22 cellular contexts compared by ENCODE assay signal in the genomic region with DNA sequence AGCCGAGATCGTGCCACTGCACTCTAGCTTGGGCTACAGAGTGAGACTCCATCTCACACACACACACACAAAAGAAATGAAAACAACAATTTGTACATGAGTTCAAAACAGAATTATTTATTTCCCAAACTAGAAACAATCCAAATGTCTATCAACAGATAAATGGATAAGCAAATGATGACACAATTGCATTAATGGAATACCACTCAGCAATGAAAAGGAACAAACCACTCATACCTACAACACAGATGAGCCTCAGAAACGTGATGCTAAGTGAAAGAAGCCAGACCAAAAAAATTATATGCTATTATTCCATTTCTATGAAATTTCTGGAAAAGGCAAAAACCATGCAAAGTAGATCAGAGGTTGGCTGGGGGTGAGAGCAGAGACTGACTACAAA. TPM values are rescaled to one million over a fixed set of nuclear protein-coding genes. Genes with fewer than 3 reads are reported as not detected.
A peak's percentile ranks its signal among the peaks of the same experiment; 100 is the strongest.
DNase-seq lines count a peak whose midpoint lies in the region; ATAC-seq, FAIRE-seq and TF ChIP-seq lines count a peak whose summit lies in the region.
"Had no signal": no experiment of that assay in that cellular context is flagged by ENCODE, and none has a peak within 500 bp of the region (broad histone marks: within the 10 kb centered on the region; RNA-seq: fewer than 3 reads in every experiment).

No MANE protein-coding gene starts in this region.

- CTCF ChIA-PET in activated CD8-positive, alpha-beta T cell treated with anti-CD3 and anti-CD28 coated beads for 36 hours (lab: Charles Lee), result interaction anchor here (2.3 kb wide), 1 partner anchor 187 kb away, joined by 5 read pairs; the partner anchor contains the start of gene KIF1B
- CTCF ChIA-PET in activated CD8-positive, alpha-beta T cell treated with anti-CD3 and anti-CD28 coated beads, Interleukin-2, amount 10 ng/mL, durations not matched to agents 7 days and 5 days (lab: Charles Lee), result interaction anchor here (1.5 to 3.2 kb wide), 2 partner anchors 19 to 187 kb away, joined by 4 to 14 read pairs; partner anchors contain the start of gene KIF1B
- CTCF ChIA-PET in CD8-positive, alpha-beta T cell (lab: Charles Lee), result interaction anchor here (1.1 kb wide), 1 partner anchor 10 kb away, joined by 3 read pairs; no protein-coding TSS in a partner anchor

- H3K27ac ChIP-seq in CD8-positive, alpha-beta T cell (ENCODE audit: low read depth, low read length), result no peak overlapping the region
- no peak overlapping the region for H3K27ac ChIP-seq in astrocyte (ENCODE audit: low read depth, low read length)
- H3K27ac ChIP-seq: BLaER1 treated with 17β-estradiol and CSF1 and Interleukin-3, amounts not matched to agents 10 nM and 100 nM; cardiac muscle cell; psoas muscle; uterus had no signal

- FAIRE-seq in astrocyte (lab: Jason Lieb, UNC), result no peak
- FAIRE-seq: H54 had no signal

- H3K9ac ChIP-seq in astrocyte (ENCODE audit: low read length), result no peak overlapping the region
- H3K9ac ChIP-seq: BLaER1 treated with 17β-estradiol and CSF1 and Interleukin-3, amounts not matched to agents 10 nM and 100 nM had no signal

- no peak for TF ChIP-seq CTCF in activated CD8-positive, alpha-beta T cell treated with anti-CD3 and anti-CD28 coated beads for 36 hours (IDR thresholded peaks at IDR 0.05)
- TF ChIP-seq CTCF in CD8-positive, alpha-beta T cell (IDR thresholded peaks at IDR 0.05), result no peak
- no peak for TF ChIP-seq CTCF in astrocyte (IDR thresholded peaks at IDR 0.05; ENCODE audit: insufficient read depth, low read depth, low read length)

- no peaks in the 10 kb centered on the region for H3K27me3 ChIP-seq in CD8-positive, alpha-beta T cell (ENCODE audit: insufficient read depth, low read length)
- no peaks in the 10 kb centered on the region for H3K27me3 ChIP-seq in astrocyte (ENCODE audit: insufficient read depth, low read length)
- H3K27me3 ChIP-seq: BLaER1 treated with 17β-estradiol and CSF1 and Interleukin-3, amounts not matched to agents 10 nM and 100 nM; cardiac muscle cell; uterus had no signal

- no peak overlapping the region for H3K4me2 ChIP-seq in astrocyte (ENCODE audit: low read length)

- peaks cover 9% of the 10 kb centered on the region for H3K36me3 Mint-ChIP-seq in activated CD8-positive, alpha-beta T cell treated with anti-CD3 and anti-CD28 coated beads for 36 hours (ENCODE audit: low read depth)
- peaks cover 14% of the 10 kb centered on the region for H3K36me3 Mint-ChIP-seq in activated CD8-positive, alpha-beta T cell treated with anti-CD3 and anti-CD28 coated beads, Interleukin-2, amount 10 ng/mL, durations not matched to agents 7 days and 5 days (ENCODE audit: low read depth)
- peaks cover 6% of the 10 kb centered on the region for H3K36me3 Mint-ChIP-seq in CD8-positive, alpha-beta T cell
- H3K36me3 Mint-ChIP-seq in astrocyte (ENCODE audit: low read depth, unreplicated experiment), result peaks cover 5% of the 10 kb centered on the region
- peaks cover 20% of the 10 kb centered on the region for H3K36me3 Mint-ChIP-seq in natural killer cell treated with Interleukin-12 subunit alpha and Interleukin-12 subunit beta and Interleukin-15 and Interleukin-18, amount 100 ng/mL, for 72 hours

- H4K20me1 ChIP-seq in astrocyte (ENCODE audit: insufficient read depth, low read length), result peaks cover 21% of the 10 kb centered on the region

- peak overlapping the region; percentile 10 for H3K4me3 Mint-ChIP-seq in activated CD8-positive, alpha-beta T cell treated with anti-CD3 and anti-CD28 coated beads for 36 hours
- no peak overlapping the region for H3K4me3 Mint-ChIP-seq in activated CD8-positive, alpha-beta T cell treated with anti-CD3 and anti-CD28 coated beads, Interleukin-2, amount 10 ng/mL, durations not matched to agents 7 days and 5 days
- peak overlapping the region; percentile 35 for H3K4me3 Mint-ChIP-seq in CD8-positive, alpha-beta T cell
- peak overlapping the region; percentile 64 for H3K4me3 Mint-ChIP-seq in astrocyte (ENCODE audit: unreplicated experiment)
- peak overlapping the region; percentile 59 for H3K4me3 Mint-ChIP-seq in natural killer cell treated with Interleukin-12 subunit alpha and Interleukin-12 subunit beta and Interleukin-15 and Interleukin-18, amount 100 ng/mL, for 72 hours

- peaks cover 19% of the 10 kb centered on the region for H3K4me1 Mint-ChIP-seq in activated CD8-positive, alpha-beta T cell treated with anti-CD3 and anti-CD28 coated beads for 36 hours (ENCODE audit: low read depth)
- peaks cover 27% of the 10 kb centered on the region for H3K4me1 Mint-ChIP-seq in activated CD8-positive, alpha-beta T cell treated with anti-CD3 and anti-CD28 coated beads, Interleukin-2, amount 10 ng/mL, durations not matched to agents 7 days and 5 days (ENCODE audit: low read depth)
- H3K4me1 Mint-ChIP-seq in CD8-positive, alpha-beta T cell (ENCODE audit: low read depth), result peaks cover 22% of the 10 kb centered on the region
- H3K4me1 Mint-ChIP-seq in astrocyte (ENCODE audit: low read depth, unreplicated experiment), result peaks cover 19% of the 10 kb centered on the region
- H3K4me1 Mint-ChIP-seq in natural killer cell treated with Interleukin-12 subunit alpha and Interleukin-12 subunit beta and Interleukin-15 and Interleukin-18, amount 100 ng/mL, for 72 hours (ENCODE audit: low read depth in 2 of 2), result peaks cover 26 to 28% of the 10 kb centered on the region in 2 donors

- H3K27me3 Mint-ChIP-seq in activated CD8-positive, alpha-beta T cell treated with anti-CD3 and anti-CD28 coated beads for 36 hours, result no peaks in the 10 kb centered on the region
- no peaks in the 10 kb centered on the region for H3K27me3 Mint-ChIP-seq in activated CD8-positive, alpha-beta T cell treated with anti-CD3 and anti-CD28 coated beads, Interleukin-2, amount 10 ng/mL, durations not matched to agents 7 days and 5 days (ENCODE audit: low read depth)
- no peaks in the 10 kb centered on the region for H3K27me3 Mint-ChIP-seq in CD8-positive, alpha-beta T cell (ENCODE audit: low read depth)
- H3K27me3 Mint-ChIP-seq in astrocyte (ENCODE audit: low read depth, unreplicated experiment), result no peaks in the 10 kb centered on the region
- no peaks in the 10 kb centered on the region for H3K27me3 Mint-ChIP-seq in natural killer cell treated with Interleukin-12 subunit alpha and Interleukin-12 subunit beta and Interleukin-15 and Interleukin-18, amount 100 ng/mL, for 72 hours

- H3K36me3 ChIP-seq in CD8-positive, alpha-beta T cell (ENCODE audit: insufficient read depth, low read length), result no peaks in the 10 kb centered on the region
- H3K36me3 ChIP-seq in astrocyte (ENCODE audit: insufficient read depth, low read length), result no peaks in the 10 kb centered on the region
- H3K36me3 ChIP-seq: uterus had no signal

- H3K79me2 ChIP-seq in astrocyte (ENCODE audit: insufficient read depth, low read length), result peaks cover 24% of the 10 kb centered on the region

- H2AFZ ChIP-seq in astrocyte (ENCODE audit: low read depth, low read length), result no peak overlapping the region

- H3K9me3 ChIP-seq in CD8-positive, alpha-beta T cell (ENCODE audit: low read length), result no peaks in the 10 kb centered on the region
- H3K9me3 ChIP-seq in astrocyte (ENCODE audit: insufficient read depth, low read depth, low read length), result no peaks in the 10 kb centered on the region
- H3K9me3 ChIP-seq: uterus had no signal

- H3K9me3 Mint-ChIP-seq in activated CD8-positive, alpha-beta T cell treated with anti-CD3 and anti-CD28 coated beads for 36 hours, result peaks cover 3% of the 10 kb centered on the region
- H3K9me3 Mint-ChIP-seq in activated CD8-positive, alpha-beta T cell treated with anti-CD3 and anti-CD28 coated beads, Interleukin-2, amount 10 ng/mL, durations not matched to agents 7 days and 5 days (ENCODE audit: insufficient read depth), result peaks cover 4% of the 10 kb centered on the region
- no peaks in the 10 kb centered on the region for H3K9me3 Mint-ChIP-seq in CD8-positive, alpha-beta T cell
- no peaks in the 10 kb centered on the region for H3K9me3 Mint-ChIP-seq in astrocyte (ENCODE audit: unreplicated experiment)
- peaks cover 3% of the 10 kb centered on the region for H3K9me3 Mint-ChIP-seq in natural killer cell treated with Interleukin-12 subunit alpha and Interleukin-12 subunit beta and Interleukin-15 and Interleukin-18, amount 100 ng/mL, for 72 hours

- peaks cover 16% of the 10 kb centered on the region for H3K4me1 ChIP-seq in CD8-positive, alpha-beta T cell (ENCODE audit: insufficient read depth, low read length)
- peaks cover 10% of the 10 kb centered on the region for H3K4me1 ChIP-seq in astrocyte (ENCODE audit: insufficient read depth, low read length)
- H3K4me1 ChIP-seq: uterus had no signal

- no peak overlapping the region for H3K4me3 ChIP-seq in CD8-positive, alpha-beta T cell (ENCODE audit: low read depth, low read length)
- H3K4me3 ChIP-seq in astrocyte (ENCODE audit: insufficient read depth, low read depth, low read length), result no peak overlapping the region
- H3K4me3 ChIP-seq: BLaER1 treated with 17β-estradiol and CSF1 and Interleukin-3, amounts not matched to agents 10 nM and 100 nM; cardiac muscle cell; psoas muscle; uterus had no signal

- no peak for ATAC-seq in activated CD8-positive, alpha-beta T cell treated with anti-CD3 and anti-CD28 coated beads for 36 hours
- ATAC-seq in activated CD8-positive, alpha-beta T cell treated with anti-CD3 and anti-CD28 coated beads, Interleukin-2, amount 10 ng/mL, durations not matched to agents 7 days and 5 days, result no peak
- ATAC-seq in CD8-positive, alpha-beta T cell, result no peak
- ATAC-seq in natural killer cell treated with Interleukin-12 subunit alpha and Interleukin-12 subunit beta and Interleukin-15 and Interleukin-18, amount 100 ng/mL, for 72 hours, result no peak
- ATAC-seq: psoas muscle had no signal

- POLR2A ChIA-PET in activated CD8-positive, alpha-beta T cell treated with anti-CD3 and anti-CD28 coated beads for 36 hours (lab: Charles Lee), result interaction anchor here (0.6 kb wide), 1 partner anchor 20 kb away, joined by 3 read pairs; no protein-coding TSS in a partner anchor
- POLR2A ChIA-PET in activated CD8-positive, alpha-beta T cell treated with anti-CD3 and anti-CD28 coated beads, Interleukin-2, amount 10 ng/mL, durations not matched to agents 7 days and 5 days (lab: Charles Lee), result no interaction called here
- POLR2A ChIA-PET in CD8-positive, alpha-beta T cell (lab: Charles Lee), result no interaction called here

- no peak for DNase-seq in activated CD8-positive, alpha-beta T cell treated with anti-CD3 and anti-CD28 coated beads for 36 hours
- DNase-seq in activated CD8-positive, alpha-beta T cell treated with anti-CD3 and anti-CD28 coated beads, Interleukin-2, amount 10 ng/mL, durations not matched to agents 7 days and 5 days, result no peak
- DNase-seq in CD8-positive, alpha-beta T cell, result no peak
- no peak for DNase-seq in astrocyte (ENCODE audit: low read depth)
- DNase-seq in natural killer cell treated with Interleukin-12 subunit alpha and Interleukin-12 subunit beta and Interleukin-15 and Interleukin-18, amount 100 ng/mL, for 72 hours (ENCODE audit: low spot score), result no peak
- DNase-seq in NCI-H524 (lab: John Stamatoyannopoulos, UW), result no peak
- DNase-seq in NCI-H2029 (lab: John Stamatoyannopoulos, UW), result no peak
- DNase-seq in NCI-H1417 treated with DMSO at 0.1 percent for 48 hours (lab: John Stamatoyannopoulos, UW), result no peak
- DNase-seq: amygdala, cortex of kidney, kidney glomerular epithelial cell, NCI-H1417, NCI-H526, psoas muscle, T-helper 9 cell, uterus had no signal

- H3K27ac Mint-ChIP-seq in activated CD8-positive, alpha-beta T cell treated with anti-CD3 and anti-CD28 coated beads for 36 hours, result no peak overlapping the region
- no peak overlapping the region for H3K27ac Mint-ChIP-seq in activated CD8-positive, alpha-beta T cell treated with anti-CD3 and anti-CD28 coated beads, Interleukin-2, amount 10 ng/mL, durations not matched to agents 7 days and 5 days
- H3K27ac Mint-ChIP-seq in CD8-positive, alpha-beta T cell, result no peak overlapping the region
- H3K27ac Mint-ChIP-seq in astrocyte (ENCODE audit: unreplicated experiment), result no peak overlapping the region
- peak overlapping the region in 1 of 2 donors; percentile 17 for H3K27ac Mint-ChIP-seq in natural killer cell treated with Interleukin-12 subunit alpha and Interleukin-12 subunit beta and Interleukin-15 and Interleukin-18, amount 100 ng/mL, for 72 hours

- intact Hi-C loops in activated CD8-positive, alpha-beta T cell treated with anti-CD3 and anti-CD28 coated beads for 36 hours (cut with micrococcal nuclease), result no loop called here
- intact Hi-C loops in CD8-positive, alpha-beta T cell (cut with DNase I, micrococcal nuclease), result loop anchor here in 1 of 2 experiments (10.0 kb wide), 1 partner anchor 1162 kb away; the partner anchor contains the start of gene H6PD

RNA-seq across cellular contexts. Expression of gene PGD, which starts 2.0 kb away (rescaled TPM):
- total RNA-seq in activated CD8-positive, alpha-beta T cell treated with anti-CD3 and anti-CD28 coated beads for 36 hours, result 100 to 1,000 TPM; 126 to 130 TPM
- 10 to 100 TPM; 88.3 to 91.8 TPM for total RNA-seq in activated CD8-positive, alpha-beta T cell treated with anti-CD3 and anti-CD28 coated beads, Interleukin-2, amount 10 ng/mL, durations not matched to agents 7 days and 5 days
- 10 to 100 TPM; 20.2 to 21.7 TPM for total RNA-seq in CD8-positive, alpha-beta T cell
- total RNA-seq in astrocyte, result 187 and 224 TPM in 2 replicates
- 100 to 1,000 TPM; 289 to 430 TPM for total RNA-seq in natural killer cell treated with Interleukin-12 subunit alpha and Interleukin-12 subunit beta and Interleukin-15 and Interleukin-18, amount 100 ng/mL, for 72 hours

RNA-seq across cellular contexts. Expression of gene CENPS, which starts 33.4 kb away (rescaled TPM):
- total RNA-seq in activated CD8-positive, alpha-beta T cell treated with anti-CD3 and anti-CD28 coated beads for 36 hours, result 10 to 100 TPM; 18.3 to 19.4 TPM
- total RNA-seq in activated CD8-positive, alpha-beta T cell treated with anti-CD3 and anti-CD28 coated beads, Interleukin-2, amount 10 ng/mL, durations not matched to agents 7 days and 5 days, result 10 to 100 TPM; 18.3 to 21.9 TPM
- total RNA-seq in CD8-positive, alpha-beta T cell, result 1 to 10 TPM; 2.0 to 3.5 TPM
- total RNA-seq in astrocyte, result 9.0 and 10.2 TPM in 2 replicates
- 10 to 100 TPM; 12.6 to 20.7 TPM for total RNA-seq in natural killer cell treated with Interleukin-12 subunit alpha and Interleukin-12 subunit beta and Interleukin-15 and Interleukin-18, amount 100 ng/mL, for 72 hours

RNA-seq across cellular contexts. Expression of gene CORT, which starts 53.0 kb away (rescaled TPM):
- total RNA-seq in activated CD8-positive, alpha-beta T cell treated with anti-CD3 and anti-CD28 coated beads for 36 hours, result under 1 TPM in 1 of 2 experiments, not detected in 1; 0.34 TPM
- total RNA-seq in activated CD8-positive, alpha-beta T cell treated with anti-CD3 and anti-CD28 coated beads, Interleukin-2, amount 10 ng/mL, durations not matched to agents 7 days and 5 days, result under 1 TPM in 1 of 2 experiments, not detected in 1; 0.95 TPM
- under 1 TPM in 1 of 2 experiments, not detected in 1; 0.38 TPM for total RNA-seq in CD8-positive, alpha-beta T cell
- 0.23 and 0.29 TPM in 2 replicates for total RNA-seq in astrocyte
- total RNA-seq in natural killer cell treated with Interleukin-12 subunit alpha and Interleukin-12 subunit beta and Interleukin-15 and Interleukin-18, amount 100 ng/mL, for 72 hours, result under 1 TPM; 0.45 to 0.61 TPM
- total RNA-seq: G401, glomerular endothelial cell, psoas muscle, RPMI7951 had no signal
